20 cellular contexts compared by ENCODE assay signal in genomic region chr14:96065661-96066459, GRCh38. TPM values are rescaled to one million over a fixed set of nuclear protein-coding genes. Genes with fewer than 3 reads are reported as not detected.
DNase-seq lines count a peak whose midpoint lies in the region; ATAC-seq, FAIRE-seq and TF ChIP-seq lines count a peak whose summit lies in the region.
"Had no signal": no experiment of that assay in that cellular context is flagged by ENCODE, and none has a peak within 500 bp of the region (broad histone marks: within the 10 kb centered on the region; RNA-seq: fewer than 3 reads in every experiment).

No MANE protein-coding gene starts in this region.

- POLR2A ChIA-PET in GM12878 (lab: Charles Lee), result interaction anchor here (2.5 to 2.7 kb wide), 2 partner anchors 10 to 13 kb away, joined by 9 read pairs; no protein-coding TSS in a partner anchor

- 9% methylated on average over 11 of the region's 11 CpGs for WGBS in GM12878 (ENCODE audit: insufficient coverage, insufficient replicate concordance, low lambda C conversion rate, missing lambda C conversion rate)
- 74% methylated on average over 11 of the region's 11 CpGs for WGBS in mesenchymal stem cell

- no peaks in the 10 kb centered on the region; the same call in 1 of the 2 replicates for H3K27me3 Mint-ChIP-seq in HFFc6 (ENCODE audit: insufficient read depth)
- H3K27me3 Mint-ChIP-seq in activated T-helper 2 cell treated with anti-CD3 and anti-CD28 coated beads, Interferon-gamma antibody, Interleukin-2, Interleukin-4, amounts not matched to agents 10 μg/mL and 5 μg/mL and 100 μg/mL, durations not matched to agents 14 hours and 24 hours and 36 hours (ENCODE audit: low read depth), result peaks cover 3% of the 10 kb centered on the region

- H3K9ac ChIP-seq in GM12878 (ENCODE audit: control insufficient read depth, insufficient read depth, low read length), result no peak overlapping the region
- no peak overlapping the region for H3K9ac ChIP-seq in mesenchymal stem cell (ENCODE audit: low read length)

- H3K27me3 ChIP-seq in BE2C, result no peaks in the 10 kb centered on the region
- peaks cover 0 to 1% of the 10 kb centered on the region in 2 experiments; a peak in 2 of 4 replicates for H3K27me3 ChIP-seq in GM12878 (replicated peaks in 1 of 2; ENCODE audit: control insufficient read depth in 2 of 2, insufficient read depth in 2 of 2, low read length in 1 of 2)
- H3K27me3 ChIP-seq in mesenchymal stem cell (ENCODE audit: control insufficient read depth in 1 of 2, insufficient read depth in 1 of 2, low read length in 2 of 2), result no peaks in the 10 kb centered on the region
- H3K27me3 ChIP-seq: ascending aorta, gastroesophageal sphincter, right lobe of liver, suprapubic skin had no signal

- H2BK5ac ChIP-seq in mesenchymal stem cell (ENCODE audit: low read depth, low read length, poor library complexity, severe bottlenecking), result no peak overlapping the region

- H2BK120ac ChIP-seq in mesenchymal stem cell (ENCODE audit: low read depth, low read length), result no peak overlapping the region

- CTCF ChIA-PET in GM12878 (lab: Yijun Ruan, JAX), result interaction anchor here (1.5 kb wide), 1 partner anchor 10 kb away, joined by 3 read pairs; no protein-coding TSS in a partner anchor

- H3K4me1 ChIP-seq in BE2C, result peaks cover 17% of the 10 kb centered on the region
- peaks cover 3% of the 10 kb centered on the region; the same call in 1 of the 2 replicates for H3K4me1 ChIP-seq in GM12878 (ENCODE audit: control insufficient read depth, insufficient read depth, low read length)
- H3K4me1 ChIP-seq in mesenchymal stem cell (ENCODE audit: control insufficient read depth, insufficient read depth, low read depth, low read length), result peaks cover 6% of the 10 kb centered on the region
- H3K4me1 ChIP-seq: right lobe of liver, suprapubic skin had no signal

- H3K4ac ChIP-seq in mesenchymal stem cell (ENCODE audit: low read depth in 1 of 2, low read length in 2 of 2), result no peak overlapping the region

- H3K27ac ChIP-seq in GM12878 (ENCODE audit: control insufficient read depth, insufficient read depth) (no peak overlapping the region), mesenchymal stem cell (ENCODE audit: low read length, poor library complexity, severe bottlenecking) (no peak overlapping the region)
- H3K27ac ChIP-seq: ascending aorta, epithelial cell of prostate, gastroesophageal sphincter, neutrophil, right lobe of liver, suprapubic skin had no signal

- TF ChIP-seq CTCF in BE2C (IDR thresholded peaks at IDR 0.05; ENCODE audit: low read depth, low read length) (no peak), HFFc6 (IDR thresholded peaks at IDR 0.05) (no peak), GM12878 (IDR thresholded peaks at IDR 0.05 in 2 of 3, conservative IDR thresholded peaks at IDR 0.05 in 1 of 3; ENCODE audit: control insufficient read depth in 2 of 3, extremely low read depth in 1 of 3, insufficient read depth in 1 of 3, low read depth in 3 of 3, low read length in 3 of 3) (no peak)

- no peaks in the 10 kb centered on the region for H3K79me2 ChIP-seq in GM12878 (ENCODE audit: control insufficient read depth, insufficient read depth, low read length)

- DNase-seq in BE2C (peak; percentile 58), HFFc6 (no peak), GM12878 (ENCODE audit: low read depth, low spot score) (no peak), mesenchymal stem cell (no peak), cerebellar cortex (ENCODE audit: low spot score) (no peak), NCI-H524 treated with DMSO at 0.1 percent for 48 hours (lab: John Stamatoyannopoulos, UW) (no peak)
- no peak for DNase-seq in activated T-helper 2 cell treated with anti-CD3 and anti-CD28 coated beads, Interferon-gamma antibody, Interleukin-2, Interleukin-4, amounts not matched to agents 10 μg/mL and 5 μg/mL and 100 μg/mL, durations not matched to agents 14 hours and 24 hours and 36 hours (ENCODE audit: low spot score)
- DNase-seq: activated CD8-positive, alpha-beta memory T cell treated with anti-CD3 and anti-CD28 coated beads for 24 hours; activated gamma-delta T cell treated with Interleukin-2 at 50 U/mL for 16 hours; NCI-H2029; stimulated activated CD4-positive, alpha-beta T cell treated with anti-CD3 and anti-CD28 coated beads, Interleukin-2, amount 100 ng/mL, for 24 hours; T-cell had no signal

- no peak overlapping the region for H4K91ac ChIP-seq in mesenchymal stem cell (ENCODE audit: low read length)

- no peak overlapping the region for H3K4me3 Mint-ChIP-seq in HFFc6
- no peak overlapping the region for H3K4me3 Mint-ChIP-seq in activated T-helper 2 cell treated with anti-CD3 and anti-CD28 coated beads, Interferon-gamma antibody, Interleukin-2, Interleukin-4, amounts not matched to agents 10 μg/mL and 5 μg/mL and 100 μg/mL, durations not matched to agents 14 hours and 24 hours and 36 hours (ENCODE audit: low read depth)
- H3K4me3 Mint-ChIP-seq: T-cell had no signal

- no peaks in the 10 kb centered on the region for H3K9me3 Mint-ChIP-seq in HFFc6
- no peaks in the 10 kb centered on the region for H3K9me3 Mint-ChIP-seq in activated T-helper 2 cell treated with anti-CD3 and anti-CD28 coated beads, Interferon-gamma antibody, Interleukin-2, Interleukin-4, amounts not matched to agents 10 μg/mL and 5 μg/mL and 100 μg/mL, durations not matched to agents 14 hours and 24 hours and 36 hours
- H3K9me3 Mint-ChIP-seq: T-cell had no signal

- no peak overlapping the region for H3K4me2 ChIP-seq in GM12878 (ENCODE audit: control insufficient read depth, insufficient read depth)
- H3K4me2 ChIP-seq in mesenchymal stem cell (ENCODE audit: low read length, poor library complexity, severe bottlenecking), result no peak overlapping the region

- peak overlapping the region; percentile 31 for H2AK5ac ChIP-seq in mesenchymal stem cell (ENCODE audit: low read length, severe bottlenecking)

- no TSS peak for BruUV-seq in GM12878 (replicated peaks; lab: Mats Ljungman, UMichigan)

- H3K36me3 Mint-ChIP-seq in HFFc6 (ENCODE audit: low read depth), result peaks cover 4% of the 10 kb centered on the region; the same call in 1 of the 2 replicates
- no peaks in the 10 kb centered on the region for H3K36me3 Mint-ChIP-seq in activated T-helper 2 cell treated with anti-CD3 and anti-CD28 coated beads, Interferon-gamma antibody, Interleukin-2, Interleukin-4, amounts not matched to agents 10 μg/mL and 5 μg/mL and 100 μg/mL, durations not matched to agents 14 hours and 24 hours and 36 hours (ENCODE audit: low read depth)
- H3K36me3 Mint-ChIP-seq: T-cell had no signal

- ATAC-seq in GM12878 (peak; percentile 60), GM21515 (IDR thresholded peaks at IDR 0.05; ENCODE audit: unreplicated experiment) (no peak)
- ATAC-seq: gastroesophageal sphincter, right lobe of liver, T-cell had no signal

- intact Hi-C loops in GM12878 (cut with micrococcal nuclease; ENCODE audit: unreplicated experiment), result no loop called here
- intact Hi-C loops in activated T-helper 2 cell treated with anti-CD3 and anti-CD28 coated beads, Interferon-gamma antibody, Interleukin-2, Interleukin-4, amounts not matched to agents 10 μg/mL and 5 μg/mL and 100 μg/mL, durations not matched to agents 14 hours and 24 hours and 36 hours (cut with micrococcal nuclease), result no loop called here

- peaks cover 64% of the 10 kb centered on the region for H3K79me1 ChIP-seq in mesenchymal stem cell (replicated peaks; ENCODE audit: low read length, poor library complexity, severe bottlenecking)

- no peak overlapping the region for H3K23ac ChIP-seq in mesenchymal stem cell (ENCODE audit: low read length in 2 of 2)

- H2BK12ac ChIP-seq in mesenchymal stem cell (ENCODE audit: low read length in 2 of 2), result no peak overlapping the region

- SMC1A ChIA-PET in GM12878 (lab: Charles Lee; ENCODE audit: uncharacterized antibody, unreplicated experiment), result interaction anchor here (0.6 to 1.5 kb wide), 3 partner anchors 12 to 45 kb away, joined by 3 to 6 read pairs (median 5); no protein-coding TSS in a partner anchor

- H4K20me1 ChIP-seq in GM12878 (ENCODE audit: control insufficient read depth, insufficient read depth), result no peaks in the 10 kb centered on the region

- H2AFZ ChIP-seq in GM12878 (ENCODE audit: control insufficient read depth, low read depth, low read length) (no peak overlapping the region), mesenchymal stem cell (ENCODE audit: low read depth, low read length) (no peak overlapping the region)

- H2BK15ac ChIP-seq in mesenchymal stem cell (ENCODE audit: low read depth, poor library complexity, severe bottlenecking), result no peak overlapping the region

- no peak overlapping the region for H3K4me3 ChIP-seq in BE2C (ENCODE audit: low read depth, low read length)
- no peak overlapping the region for H3K4me3 ChIP-seq in GM12878
- no peak overlapping the region for H3K4me3 ChIP-seq in mesenchymal stem cell (ENCODE audit: insufficient read depth in 1 of 2, low read depth in 1 of 2, low read length in 2 of 2)
- H3K4me3 ChIP-seq: ascending aorta, gastroesophageal sphincter, right lobe of liver, suprapubic skin had no signal

- H3K9me3 ChIP-seq in BE2C (no peaks in the 10 kb centered on the region), GM12878 (replicated peaks; ENCODE audit: control insufficient read depth, insufficient read depth, low read length) (no peaks in the 10 kb centered on the region), mesenchymal stem cell (ENCODE audit: control insufficient read depth, low read length) (no peaks in the 10 kb centered on the region)
- H3K9me3 ChIP-seq: ascending aorta, gastroesophageal sphincter, neutrophil, right lobe of liver, suprapubic skin had no signal

- H4K8ac ChIP-seq in mesenchymal stem cell (ENCODE audit: low read length), result no peak overlapping the region

- RAD21 ChIA-PET in GM12878 (lab: Charles Lee; ENCODE audit: unreplicated experiment), result interaction anchor here (0.6 kb wide), 1 partner anchor 12 kb away, joined by 3 read pairs; no protein-coding TSS in a partner anchor

- peaks cover 11% of the 10 kb centered on the region; the same call in 1 of the 2 replicates for H3K36me3 ChIP-seq in BE2C
- no peaks in the 10 kb centered on the region for H3K36me3 ChIP-seq in GM12878 (ENCODE audit: control insufficient read depth in 2 of 2, insufficient read depth in 2 of 2, low read length in 1 of 2)
- peaks cover 25 to 29% of the 10 kb centered on the region in 2 experiments for H3K36me3 ChIP-seq in mesenchymal stem cell (ENCODE audit: control insufficient read depth in 1 of 2, insufficient read depth in 2 of 2, low read depth in 1 of 2, low read length in 2 of 2)
- H3K36me3 ChIP-seq: neutrophil, right lobe of liver, suprapubic skin had no signal

- no peak for TF ChIP-seq EP300 in GM12878 (IDR thresholded peaks at IDR 0.05; ENCODE audit: borderline replicate concordance in 1 of 2, control insufficient read depth in 1 of 2, low read depth in 2 of 2, low read length in 2 of 2)

- H3K27ac Mint-ChIP-seq in HFFc6, result peak overlapping the region; percentile 77
- H3K27ac Mint-ChIP-seq in activated T-helper 2 cell treated with anti-CD3 and anti-CD28 coated beads, Interferon-gamma antibody, Interleukin-2, Interleukin-4, amounts not matched to agents 10 μg/mL and 5 μg/mL and 100 μg/mL, durations not matched to agents 14 hours and 24 hours and 36 hours, result no peak overlapping the region
- H3K27ac Mint-ChIP-seq: T-cell had no signal

- no peak overlapping the region for H3K18ac ChIP-seq in mesenchymal stem cell (ENCODE audit: low read depth in 1 of 2, low read length in 2 of 2)

- TF ChIP-seq POLR2A in GM12878 (IDR thresholded peaks at IDR 0.05; ENCODE audit: low read depth, low read length), result no peak

- H3K4me1 Mint-ChIP-seq in HFFc6 (ENCODE audit: low read depth), result peaks cover 33% of the 10 kb centered on the region
- no peaks in the 10 kb centered on the region for H3K4me1 Mint-ChIP-seq in activated T-helper 2 cell treated with anti-CD3 and anti-CD28 coated beads, Interferon-gamma antibody, Interleukin-2, Interleukin-4, amounts not matched to agents 10 μg/mL and 5 μg/mL and 100 μg/mL, durations not matched to agents 14 hours and 24 hours and 36 hours (ENCODE audit: low read depth)

- no peak for TF ChIP-seq RAD21 in GM12878 (IDR thresholded peaks at IDR 0.05; ENCODE audit: insufficient read depth, low read depth, low read length)

- in situ Hi-C loops in GM12878 (cut with MboI), result no loop called here

- no peak overlapping the region for H3K14ac ChIP-seq in mesenchymal stem cell (ENCODE audit: low read length in 2 of 2)

- FAIRE-seq in GM12878 (lab: Jason Lieb, UNC), result no peak
- FAIRE-seq: HTR-8/SVneo had no signal

RNA-seq across cellular contexts. Expression of gene C14orf132, which starts 26.7 kb away (rescaled TPM):
- polyA plus RNA-seq in BE2C (2012; ENCODE audit: insufficient read depth, insufficient read length, low read depth), result 24.7 TPM
- 10 to 100 TPM; 21.5 to 33.1 (median 27.1) TPM for total RNA-seq in HFFc6 (2021; fragmentation: NEBNext Ultra II Directional; extraction: Animal tissue kit (Norgen Biotek cat#: 25700))
- total RNA-seq in GM12878 (2013; cell fraction: nucleolus; rRNA removed), result 0.24 and 0.42 TPM in 2 replicates
- under 0.01 TPM in 1 of 2 replicates, not detected in the other for total RNA-seq in GM12878 (2014; rRNA removed)
- under 0.01 TPM in 1 of 2 replicates, not detected in the other for total RNA-seq in GM12878 (2014; rRNA removed; fragmentation: Illumina TruSeq; extraction: Trizol)
- total RNA-seq in GM12878 (2021), result 0.05 and 0.19 TPM in 2 replicates
- polyA plus RNA-seq in GM12878 (2011; ENCODE audit: low read depth), result 0.09 TPM
- 1.1 and 1.2 TPM in 2 replicates for polyA plus RNA-seq in GM12878 (2011; rRNA removed)
- 0.90 and 0.93 TPM in 2 replicates for polyA plus RNA-seq in GM12878 (2011; cell fraction: cytosol; rRNA removed)
- 0.92 and 1.4 TPM in 2 replicates for polyA plus RNA-seq in GM12878 (2011; cell fraction: nucleus; rRNA removed)
- 0.59 and 0.61 TPM in 2 replicates for polyA plus RNA-seq in GM12878 (2012)
- 0.01 TPM in 1 of 2 replicates, not detected in the other for polyA plus RNA-seq in GM12878 (2014; fragmentation: Illumina TruSeq; extraction: Trizol)
- polyA plus RNA-seq in GM12878 (2014; fragmentation: Nextera tagmentation; extraction: Ambion mirVana), result not detected
- polyA plus RNA-seq in GM12878 (2014; rRNA removed), result 0.01 TPM in 1 of 2 replicates, not detected in the other
- under 1 TPM; 0.09 to 0.12 TPM for polyA plus RNA-seq in GM12878 (2016; fragmentation: Nextera tagmentation; extraction: Ambion mirVana)
- polyA minus RNA-seq in GM12878 (2011; rRNA and poly(A)+ RNA removed), result 1.4 and 1.8 TPM in 2 replicates
- polyA minus RNA-seq in GM12878 (2011; cell fraction: cytosol; rRNA and poly(A)+ RNA removed), result 0.27 and 0.73 TPM in 2 replicates
- 0.36 and 0.67 TPM in 2 replicates for polyA minus RNA-seq in GM12878 (2011; cell fraction: nucleus; rRNA and poly(A)+ RNA removed)
- 17.0 TPM for polyA plus RNA-seq in mesenchymal stem cell (2013, experiment 1 of 2)
- polyA plus RNA-seq in mesenchymal stem cell (2013, experiment 2 of 2), result 18.2 TPM
- total RNA-seq in activated T-helper 2 cell treated with anti-CD3 and anti-CD28 coated beads, Interferon-gamma antibody, Interleukin-2, Interleukin-4, amounts not matched to agents 10 μg/mL and 5 μg/mL and 100 μg/mL, durations not matched to agents 14 hours and 24 hours and 36 hours, result 1.1 and 1.6 TPM in 2 replicates
